Comparison of ENCODE assay signal across 26 cellular contexts in the genomic region with DNA sequence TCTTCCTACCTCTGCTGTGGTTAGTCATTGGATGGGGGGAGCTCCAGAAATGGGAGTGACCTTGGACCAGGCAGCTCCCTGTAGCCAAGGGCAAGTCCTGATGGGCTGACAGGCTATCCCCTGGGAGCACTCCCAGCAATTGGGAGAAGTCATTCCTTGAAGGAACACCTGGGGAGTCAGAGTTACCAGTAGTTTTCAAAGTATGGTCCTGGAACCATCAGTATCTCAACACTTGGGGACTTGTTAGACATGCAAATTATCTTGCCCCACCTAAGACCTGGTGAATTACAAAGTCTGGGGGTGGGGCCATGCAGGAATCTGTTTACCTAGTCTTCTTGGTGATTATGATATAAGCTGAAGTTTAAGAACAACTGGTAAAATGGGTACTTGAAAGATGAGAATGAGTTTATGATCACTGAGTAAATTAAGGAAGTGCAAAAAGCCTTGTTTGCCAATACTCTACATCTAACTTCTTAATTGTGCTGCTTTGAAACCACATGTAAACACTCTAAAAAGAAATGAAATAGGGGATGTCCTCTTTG.
"Had no signal": no experiment of that assay in that cellular context is flagged by ENCODE, and none has a peak within 500 bp of the region (broad histone marks: within the 10 kb centered on the region; RNA-seq: fewer than 3 reads in every experiment).

No MANE protein-coding gene starts in this region.

- H3K36me3 ChIP-seq: left ventricle myocardium inferior, neural progenitor cell, pancreas, prostate gland, stomach, thyroid gland, uterus had no signal

- H3K9ac ChIP-seq: neural progenitor cell had no signal

- ATAC-seq: natural killer cell; pancreas; right cardiac atrium; sciatic nerve; stimulated activated naive B cell treated with anti-CD40 and anti-IgM and Interleukin-4, amounts not matched to agents 10 μg/mL and 1 μg/mL and 100 μg/mL, for 72 hours; stimulated activated naive CD8-positive, alpha-beta T cell treated with anti-CD3 and anti-CD28 coated beads, Interleukin-15, Interleukin-2, amounts not matched to agents 100 U/mL and 50 U/mL, for 24 hours had no signal

- H3K27ac ChIP-seq: left ventricle myocardium inferior, neural progenitor cell, pancreas, prostate gland, skin epidermis, stomach, testis, thyroid gland, uterus had no signal

- H3K4me3 ChIP-seq: left ventricle myocardium inferior, lung, neural progenitor cell, pancreas, prostate gland, skin epidermis, stomach, testis, thyroid gland, uterus had no signal

- DNase-seq: hypothalamus; immature natural killer cell; kidney; left ventricle myocardium inferior; naive B cell; natural killer cell; nephron progenitor cell; pancreas; posterior cingulate gyrus; retina; right cardiac atrium; stimulated activated CD4-positive, alpha-beta T cell treated with anti-CD3 and anti-CD28 coated beads, Interleukin-12 subunit alpha, Interleukin-12 subunit beta, amount 100 ng/mL, for 4 hours; stimulated activated CD4-positive, alpha-beta T cell treated with anti-CD3 and anti-CD28 coated beads, Interleukin-15, amount 100 ng/mL, for 24 hours; stimulated activated CD4-positive, alpha-beta T cell treated with anti-CD3 and anti-CD28 coated beads, Interleukin-2, amount 100 ng/mL, for 24 hours; stimulated activated CD4-positive, alpha-beta T cell treated with anti-CD3 and anti-CD28 coated beads, Interleukin-4, amount 100 ng/mL, for 1 hour; stimulated activated naive B cell treated with anti-CD40 and anti-IgM and Interleukin-4, amounts not matched to agents 10 μg/mL and 1 μg/mL and 100 μg/mL, for 72 hours; stimulated activated naive CD8-positive, alpha-beta T cell treated with anti-CD3 and anti-CD28 coated beads, Interleukin-15, Interleukin-2, amounts not matched to agents 100 U/mL and 50 U/mL, for 24 hours; stomach; testis; thyroid gland; uterus had no signal

- H3K4me1 ChIP-seq: left ventricle myocardium inferior, pancreas, prostate gland, testis, thyroid gland, uterus had no signal

- H3K9me3 ChIP-seq: left ventricle myocardium inferior, pancreas, prostate gland, stomach, testis, thyroid gland, uterus had no signal

- H3K27me3 ChIP-seq: neural progenitor cell, pancreas, stomach, testis, thyroid gland, uterus had no signal
